11 cellular contexts compared by ENCODE assay signal in the genomic region with DNA sequence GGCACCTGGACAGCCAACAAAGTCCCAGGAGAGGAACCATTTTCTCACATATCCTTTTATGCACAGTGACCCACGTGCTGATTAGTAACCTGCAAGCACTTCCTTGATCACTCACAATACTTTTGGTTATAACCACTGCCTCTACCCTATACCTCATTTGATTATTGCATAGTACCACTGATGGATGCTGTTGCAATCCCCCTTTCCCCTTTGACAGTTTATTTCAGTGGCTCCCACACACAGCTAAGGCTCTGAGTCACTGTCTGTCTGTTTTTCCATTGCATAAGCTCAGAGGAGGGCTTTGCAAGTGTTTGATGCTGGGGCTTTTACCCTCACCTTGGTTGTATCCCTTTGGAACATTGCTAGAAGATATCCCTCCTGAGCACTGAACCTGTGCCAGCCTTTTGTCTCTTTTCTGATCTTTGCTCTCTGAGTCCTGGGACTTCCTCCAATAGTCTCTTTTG.
DNase-seq lines count a peak whose midpoint lies in the region; ATAC-seq and TF ChIP-seq lines count a peak whose summit lies in the region.
"Had no signal": no experiment of that assay in that cellular context is flagged by ENCODE, and none has a peak within 500 bp of the region (broad histone marks: within the 10 kb centered on the region; RNA-seq: fewer than 3 reads in every experiment).

No MANE protein-coding gene starts in this region.

- DNase-seq in MCF 10A (ENCODE audit: unreplicated experiment) (peak; percentile 97), breast epithelium (ENCODE audit: low spot score in 2 of 2) (no peak), NOMO-1 treated with DMSO at 0.1 percent for 48 hours (lab: John Stamatoyannopoulos, UW; ENCODE audit: unreplicated experiment) (peak; percentile 94), fibroblast of lung (ENCODE audit: low read depth in 2 of 2) (peak; percentile 76 to 94), transverse colon (peak; percentile 38), left ventricle myocardium inferior (no peak), psoas muscle (no peak), tibial artery (no peak)
- DNase-seq: NCI-H2171, WERI-Rb-1 had no signal

- no peak overlapping the region for H3K9ac ChIP-seq in fibroblast of lung (ENCODE audit: insufficient read depth, low read length)

- H4K20me1 ChIP-seq in fibroblast of lung (ENCODE audit: control insufficient read depth, extremely low read depth, insufficient read depth, low read length), result no peaks in the 10 kb centered on the region

- no peak for TF ChIP-seq POLR2A in breast epithelium (IDR thresholded peaks at IDR 0.05)
- no peak for TF ChIP-seq POLR2A in transverse colon (IDR thresholded peaks at IDR 0.05)

- POLR2A ChIA-PET in MCF 10A (lab: Yijun Ruan, JAX), result interaction anchor here (0.7 to 3.5 kb wide), 6 partner anchors 10 to 192 kb away, joined by 3 to 44 read pairs (median 3); a partner anchor contains a TSS

- H3K4me1 Mint-ChIP-seq in MCF 10A (ENCODE audit: insufficient read depth, unreplicated experiment), result peaks cover 30% of the 10 kb centered on the region
- H3K4me1 Mint-ChIP-seq: central memory CD8-positive, alpha-beta T cell had no signal

- H3K36me3 Mint-ChIP-seq in MCF 10A (ENCODE audit: insufficient read depth, unreplicated experiment), result no peaks in the 10 kb centered on the region

- no peak for TF ChIP-seq CTCF in MCF 10A (IDR thresholded peaks at IDR 0.05; ENCODE audit: unreplicated experiment)
- TF ChIP-seq CTCF in breast epithelium (IDR thresholded peaks at IDR 0.05), result no peak
- no peak for TF ChIP-seq CTCF in fibroblast of lung (conservative IDR thresholded peaks at IDR 0.05 in 1 of 2, IDR thresholded peaks at IDR 0.05 in 1 of 2; ENCODE audit: low read depth in 1 of 2, low read length in 2 of 2)
- TF ChIP-seq CTCF in transverse colon (IDR thresholded peaks at IDR 0.05), result no peak
- no peak for TF ChIP-seq CTCF in left ventricle myocardium inferior (IDR thresholded peaks at IDR 0.05; ENCODE audit: borderline replicate concordance)
- no peak for TF ChIP-seq CTCF in psoas muscle (IDR thresholded peaks at IDR 0.05)
- TF ChIP-seq CTCF in tibial artery (IDR thresholded peaks at IDR 0.05), result no peak

- no peaks in the 10 kb centered on the region for H3K9me3 ChIP-seq in breast epithelium
- no peaks in the 10 kb centered on the region for H3K9me3 ChIP-seq in fibroblast of lung (ENCODE audit: control insufficient read depth, insufficient read depth, low read depth, low read length)
- no peaks in the 10 kb centered on the region for H3K9me3 ChIP-seq in transverse colon
- H3K9me3 ChIP-seq in left ventricle myocardium inferior (replicated peaks), result peaks cover 5% of the 10 kb centered on the region
- no peaks in the 10 kb centered on the region for H3K9me3 ChIP-seq in psoas muscle
- no peaks in the 10 kb centered on the region for H3K9me3 ChIP-seq in tibial artery

- no peaks in the 10 kb centered on the region for H3K36me3 ChIP-seq in breast epithelium
- H3K36me3 ChIP-seq in fibroblast of lung (ENCODE audit: control insufficient read depth, insufficient read depth, low read length), result no peaks in the 10 kb centered on the region
- H3K36me3 ChIP-seq in transverse colon, result no peaks in the 10 kb centered on the region
- no peaks in the 10 kb centered on the region for H3K36me3 ChIP-seq in left ventricle myocardium inferior
- H3K36me3 ChIP-seq in psoas muscle (ENCODE audit: insufficient read depth in 1 of 2, low read depth in 1 of 2), result no peaks in the 10 kb centered on the region
- no peaks in the 10 kb centered on the region for H3K36me3 ChIP-seq in tibial artery
- H3K36me3 ChIP-seq: WERI-Rb-1 had no signal

- no peak for TF ChIP-seq EP300 in transverse colon (IDR thresholded peaks at IDR 0.05; ENCODE audit: low read depth)

- no peak overlapping the region for H2AFZ ChIP-seq in fibroblast of lung (ENCODE audit: low read length)

- no peak overlapping the region for H3K4me3 Mint-ChIP-seq in MCF 10A (ENCODE audit: unreplicated experiment)
- H3K4me3 Mint-ChIP-seq: central memory CD8-positive, alpha-beta T cell had no signal

- no TSS peak for BruUV-seq in MCF 10A (replicated peaks; lab: Mats Ljungman, UMichigan)

- no peaks in the 10 kb centered on the region for H3K27me3 Mint-ChIP-seq in MCF 10A (ENCODE audit: insufficient read depth, unreplicated experiment)

- H3K4me2 ChIP-seq in fibroblast of lung (ENCODE audit: extremely low read depth, insufficient read depth, low read length), result no peak overlapping the region

- H3K27ac ChIP-seq in breast epithelium (no peak overlapping the region), fibroblast of lung (ENCODE audit: insufficient read depth, low read length) (no peak overlapping the region), transverse colon (peak overlapping the region; percentile 51 to 67 (median 55)), left ventricle myocardium inferior (replicated peaks) (no peak overlapping the region), psoas muscle (no peak overlapping the region), tibial artery (no peak overlapping the region)
- H3K27ac ChIP-seq: WERI-Rb-1 had no signal

- ATAC-seq in psoas muscle, result no peak

- H3K9me3 Mint-ChIP-seq in MCF 10A (ENCODE audit: unreplicated experiment), result peaks cover 7% of the 10 kb centered on the region
- H3K9me3 Mint-ChIP-seq: central memory CD8-positive, alpha-beta T cell had no signal

- in situ Hi-C loops in transverse colon (cut with MboI; ENCODE audit: low pct_ligation_motif_present in 1 of 4, low pct_unique_long_range_greater_than_20kb in 1 of 4, low sequenced_read_pairs in 3 of 4), result no loop called here

- H3K27me3 ChIP-seq in breast epithelium (no peaks in the 10 kb centered on the region), fibroblast of lung (ENCODE audit: control insufficient read depth, insufficient read depth, low read length) (no peaks in the 10 kb centered on the region), transverse colon (no peaks in the 10 kb centered on the region), left ventricle myocardium inferior (ENCODE audit: low read depth) (peaks cover 15% of the 10 kb centered on the region), psoas muscle (ENCODE audit: insufficient read depth in 3 of 3, low read length in 2 of 3) (peaks cover 0 to 2% (median 0%) of the 10 kb centered on the region in 3 donors), tibial artery (no peaks in the 10 kb centered on the region)

- no peaks in the 10 kb centered on the region for H3K79me2 ChIP-seq in fibroblast of lung (ENCODE audit: control insufficient read depth, insufficient read depth, low read length)

- H3K27ac Mint-ChIP-seq in MCF 10A (ENCODE audit: low read depth, unreplicated experiment), result no peak overlapping the region

- CTCF ChIA-PET in MCF 10A (lab: Yijun Ruan, JAX), result interaction anchor here (0.7 to 1.6 kb wide), 4 partner anchors 14 to 125 kb away, joined by 3 to 5 read pairs (median 4); no protein-coding TSS in a partner anchor

- no peaks in the 10 kb centered on the region for H3K4me1 ChIP-seq in breast epithelium
- peaks cover 2% of the 10 kb centered on the region for H3K4me1 ChIP-seq in fibroblast of lung (ENCODE audit: control insufficient read depth, extremely low read depth, insufficient read depth, low read length)
- H3K4me1 ChIP-seq in transverse colon, result peaks cover 0 to 32% (median 17%) of the 10 kb centered on the region in 4 donors
- no peaks in the 10 kb centered on the region for H3K4me1 ChIP-seq in left ventricle myocardium inferior
- H3K4me1 ChIP-seq in psoas muscle, result no peaks in the 10 kb centered on the region
- H3K4me1 ChIP-seq in tibial artery, result no peaks in the 10 kb centered on the region

- WGBS in transverse colon (ENCODE audit: low coverage in 1 of 2), 2 donors, result 14 to 27% methylated on average over 1 of the region's 1 CpG
- WGBS in psoas muscle, 3 donors, result 25 to 42% (median 25%) methylated on average over 1 of the region's 1 CpG

- H3K4me3 ChIP-seq in breast epithelium, result no peak overlapping the region
- no peak overlapping the region for H3K4me3 ChIP-seq in fibroblast of lung (replicated peaks in 1 of 4; ENCODE audit: control extremely low read depth in 1 of 4, insufficient read depth in 1 of 4, low read depth in 3 of 4, low read length in 4 of 4)
- H3K4me3 ChIP-seq in transverse colon, result no peak overlapping the region
- H3K4me3 ChIP-seq in left ventricle myocardium inferior, result no peak overlapping the region
- no peak overlapping the region for H3K4me3 ChIP-seq in psoas muscle
- no peak overlapping the region for H3K4me3 ChIP-seq in tibial artery

- intact Hi-C loops in MCF 10A (cut with micrococcal nuclease) (no loop called here), breast epithelium (cut with DNase I; ENCODE audit: low total_unique reads) (no loop called here), transverse colon (cut with DNase I; ENCODE audit: low total_unique reads) (no loop called here), left ventricle myocardium inferior (cut with micrococcal nuclease) (loop anchor here (10.0 kb wide), 1 partner anchor 583 kb away; no protein-coding TSS in a partner anchor), psoas muscle (cut with DNase I) (no loop called here), tibial artery (cut with DNase I; ENCODE audit: low total_unique reads) (no loop called here)

Comparison
In these comparisons a context has a peak if more than half of its experiments do, and no peak if none do; other contexts are left out.
1. DNase-seq: peak in MCF 10A (single experiment), NOMO-1 treated with DMSO at 0.1 percent for 48 hours (single experiment), fibroblast of lung (2 of 2) and transverse colon (single experiment); none in breast epithelium (0 of 2), left ventricle myocardium inferior (single experiment), psoas muscle (0 of 2) and tibial artery (0 of 2).
2. H3K27ac ChIP-seq: peak in transverse colon (4 of 4); none in breast epithelium (0 of 2), fibroblast of lung (single experiment), left ventricle myocardium inferior (single experiment), psoas muscle (single experiment) and tibial artery (0 of 2).